8 cellular contexts compared by ENCODE assay signal in the genomic region with DNA sequence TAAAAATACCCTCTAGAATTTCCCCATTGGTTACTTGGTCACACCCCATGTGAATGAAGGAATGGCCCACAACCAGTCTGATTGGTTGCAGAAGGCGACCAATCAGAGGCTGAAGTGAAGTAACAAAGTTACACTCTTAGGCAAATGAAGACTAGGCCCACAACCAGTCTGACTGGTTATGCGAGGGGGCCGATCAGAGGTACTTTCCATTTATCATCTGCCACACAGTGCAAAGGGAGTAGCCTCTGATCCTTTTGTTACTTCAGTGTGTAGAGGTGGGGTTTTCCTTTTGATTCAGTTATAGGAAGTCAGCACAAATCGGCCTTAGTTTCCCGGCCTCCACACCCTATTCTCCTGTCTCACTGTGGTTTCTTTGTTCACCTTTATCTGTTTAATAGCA.
DNase-seq lines count a peak whose midpoint lies in the region; ATAC-seq lines count a peak whose summit lies in the region.

No MANE protein-coding gene starts in this region.

- H3K27ac Mint-ChIP-seq in activated CD4-positive, alpha-beta memory T cell treated with anti-CD3 and anti-CD28 coated beads, Interleukin-2, amount 10 ng/mL, durations not matched to agents 7 days and 5 days: peak overlapping the region; percentile 56

- H3K4me1 Mint-ChIP-seq in activated CD4-positive, alpha-beta memory T cell treated with anti-CD3 and anti-CD28 coated beads, Interleukin-2, amount 10 ng/mL, durations not matched to agents 7 days and 5 days: peaks cover 26% of the 10 kb centered on the region

- ATAC-seq in GM19372 (IDR thresholded peaks at IDR 0.05; ENCODE audit: low read depth, unreplicated experiment) (peak; percentile 95), HG03354 (IDR thresholded peaks at IDR 0.05; ENCODE audit: poor library complexity, severe bottlenecking, unreplicated experiment) (peak; percentile 93)

- CTCF ChIA-PET in activated CD4-positive, alpha-beta memory T cell treated with anti-CD3 and anti-CD28 coated beads, Interleukin-2, amount 10 ng/mL, durations not matched to agents 7 days and 5 days (lab: Charles Lee): no interaction called here

- H3K4me3 Mint-ChIP-seq in activated CD4-positive, alpha-beta memory T cell treated with anti-CD3 and anti-CD28 coated beads, Interleukin-2, amount 10 ng/mL, durations not matched to agents 7 days and 5 days: no peak overlapping the region

- peaks cover 4% of the 10 kb centered on the region for H3K36me3 Mint-ChIP-seq in activated CD4-positive, alpha-beta memory T cell treated with anti-CD3 and anti-CD28 coated beads, Interleukin-2, amount 10 ng/mL, durations not matched to agents 7 days and 5 days (ENCODE audit: low read depth)

- DNase-seq in COLO668 (lab: John Stamatoyannopoulos, UW; ENCODE audit: unreplicated experiment) (peak; percentile 66), mucosa of gallbladder (ENCODE audit: low spot score) (peak; percentile 80), 8988T (no peak), NCI-H446 (lab: John Stamatoyannopoulos, UW) (no peak), pons (ENCODE audit: low spot score) (no peak)
- DNase-seq in activated CD4-positive, alpha-beta memory T cell treated with anti-CD3 and anti-CD28 coated beads, Interleukin-2, amount 10 ng/mL, durations not matched to agents 7 days and 5 days: peak; percentile 33

- H3K27me3 Mint-ChIP-seq in activated CD4-positive, alpha-beta memory T cell treated with anti-CD3 and anti-CD28 coated beads, Interleukin-2, amount 10 ng/mL, durations not matched to agents 7 days and 5 days: no peaks in the 10 kb centered on the region

- POLR2A ChIA-PET in activated CD4-positive, alpha-beta memory T cell treated with anti-CD3 and anti-CD28 coated beads, Interleukin-2, amount 10 ng/mL, durations not matched to agents 7 days and 5 days (lab: Charles Lee): no interaction called here

- H3K9me3 Mint-ChIP-seq in activated CD4-positive, alpha-beta memory T cell treated with anti-CD3 and anti-CD28 coated beads, Interleukin-2, amount 10 ng/mL, durations not matched to agents 7 days and 5 days: peaks cover 2% of the 10 kb centered on the region

Comparison
In these comparisons a context has a peak if more than half of its experiments do, and no peak if none do; other contexts are left out.
1. DNase-seq: peak in COLO668 (single experiment), activated CD4-positive, alpha-beta memory T cell treated with anti-CD3 and anti-CD28 coated beads, Interleukin-2, amount 10 ng/mL, durations not matched to agents 7 days and 5 days (single experiment) and mucosa of gallbladder (single experiment); none in 8988T (single experiment), NCI-H446 (0 of 2) and pons (single experiment).